In genomic region chr15:67762610-67763368, GRCh38 we compare ENCODE assay signal across 8 cellular contexts.
DNase-seq lines count a peak whose midpoint lies in the region; ATAC-seq and TF ChIP-seq lines count a peak whose summit lies in the region.

No MANE protein-coding gene starts in this region.

- peak; percentile 61 for ATAC-seq in GM19324 (IDR thresholded peaks at IDR 0.05; ENCODE audit: low FRiP score, unreplicated experiment)
- peak; percentile 89 for ATAC-seq in HG03354 (IDR thresholded peaks at IDR 0.05; ENCODE audit: poor library complexity, severe bottlenecking, unreplicated experiment)

- H3K4me1 Mint-ChIP-seq in chondrocyte (ENCODE audit: low read depth), result peaks cover 4% of the 10 kb centered on the region

- H3K9me3 ChIP-seq in thyroid gland, result no peaks in the 10 kb centered on the region

- intact Hi-C loops in thyroid gland (cut with DNase I), result no loop called here

- 86 to 88% methylated on average over 7 of the region's 7 CpGs for WGBS in thyroid gland, 2 donors

- H3K27me3 ChIP-seq in thyroid gland, result no peaks in the 10 kb centered on the region

- no peak overlapping the region for H3K27ac Mint-ChIP-seq in chondrocyte (ENCODE audit: unreplicated experiment)

- H3K4me3 ChIP-seq in thyroid gland (replicated peaks in 1 of 3), result no peak overlapping the region

- peaks cover 3 to 13% of the 10 kb centered on the region in 2 donors for H3K4me1 ChIP-seq in thyroid gland

- H3K36me3 Mint-ChIP-seq in chondrocyte (ENCODE audit: low read depth), result peaks cover 3% of the 10 kb centered on the region

- peak in 3 of 4 experiments; percentile 6 to 14 (median 8) for DNase-seq in activated naive CD4-positive, alpha-beta T cell (lab: John Stamatoyannopoulos, UW)
- peak; percentile 41 to 55 for DNase-seq in stimulated activated CD4-positive, alpha-beta T cell treated with anti-CD3 and anti-CD28 coated beads, Interleukin-4, amount 100 ng/mL, for 48 hours (ENCODE audit: low read depth in 2 of 2)
- DNase-seq in 8988T (no peak), chondrocyte (ENCODE audit: low spot score) (no peak), NCI-H748 (lab: John Stamatoyannopoulos, UW; ENCODE audit: unreplicated experiment) (no peak), thyroid gland (no peak)

- no peak for TF ChIP-seq POLR2A in thyroid gland (IDR thresholded peaks at IDR 0.05)

- no peak overlapping the region for H3K4me3 Mint-ChIP-seq in chondrocyte (ENCODE audit: unreplicated experiment)

- H3K27ac ChIP-seq in thyroid gland, result no peak overlapping the region

- no peaks in the 10 kb centered on the region for H3K9me3 Mint-ChIP-seq in chondrocyte (ENCODE audit: low read depth)

- no peaks in the 10 kb centered on the region for H3K27me3 Mint-ChIP-seq in chondrocyte (ENCODE audit: low read depth)

- TF ChIP-seq CTCF in chondrocyte (IDR thresholded peaks at IDR 0.05) (no peak), thyroid gland (IDR thresholded peaks at IDR 0.05) (no peak)

- no peaks in the 10 kb centered on the region for H3K36me3 ChIP-seq in thyroid gland

Comparison
In these comparisons a context has a peak if more than half of its experiments do, and no peak if none do; other contexts are left out.
1. DNase-seq: peak in activated naive CD4-positive, alpha-beta T cell (3 of 4) and stimulated activated CD4-positive, alpha-beta T cell treated with anti-CD3 and anti-CD28 coated beads, Interleukin-4, amount 100 ng/mL, for 48 hours (2 of 2); none in 8988T (single experiment), chondrocyte (single experiment), NCI-H748 (single experiment) and thyroid gland (0 of 2).